Comparison of ENCODE assay signal across 19 cellular contexts in the genomic region with DNA sequence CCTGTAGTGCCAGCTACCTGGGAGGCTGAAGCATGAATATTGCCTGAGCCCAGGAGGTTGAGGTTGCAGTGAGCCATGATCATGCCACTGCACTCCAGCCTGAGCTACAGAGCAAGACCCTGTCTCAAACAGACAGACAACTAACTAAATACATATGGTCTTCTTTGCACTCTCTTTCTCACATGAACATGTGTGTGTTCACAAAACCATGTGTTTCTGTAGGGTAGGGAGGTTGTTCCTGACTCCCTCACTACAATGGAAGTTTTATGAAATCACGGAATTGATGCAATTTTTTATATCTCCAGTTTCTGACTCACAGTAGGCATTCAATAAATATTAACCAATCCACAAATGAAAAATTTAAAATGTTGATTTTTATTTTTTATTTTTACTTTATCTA. TPM values are rescaled to one million over a fixed set of nuclear protein-coding genes. Genes with fewer than 3 reads are reported as not detected.
DNase-seq lines count a peak whose midpoint lies in the region; ATAC-seq and FAIRE-seq lines count a peak whose summit lies in the region.
"Had no signal": no experiment of that assay in that cellular context is flagged by ENCODE, and none has a peak within 500 bp of the region (broad histone marks: within the 10 kb centered on the region; RNA-seq: fewer than 3 reads in every experiment).

No MANE protein-coding gene starts in this region.

- H3K27ac Mint-ChIP-seq in activated T-cell treated with anti-CD3 and anti-CD28 coated beads, Interleukin-2, amount 50 U/mL, for 24 hours: peak overlapping the region; percentile 22
- H3K27ac Mint-ChIP-seq: B cell; CD4-positive, alpha-beta T cell; CD8-positive, alpha-beta T cell had no signal

- no peaks in the 10 kb centered on the region for H3K27me3 Mint-ChIP-seq in activated T-cell treated with anti-CD3 and anti-CD28 coated beads, Interleukin-2, amount 50 U/mL, for 24 hours
- H3K27me3 Mint-ChIP-seq: B cell; CD4-positive, alpha-beta T cell had no signal

- H3K36me3 Mint-ChIP-seq in activated T-cell treated with anti-CD3 and anti-CD28 coated beads, Interleukin-2, amount 50 U/mL, for 24 hours (ENCODE audit: low read depth): peaks cover 71% of the 10 kb centered on the region

- H3K4me1 Mint-ChIP-seq in activated T-cell treated with anti-CD3 and anti-CD28 coated beads, Interleukin-2, amount 50 U/mL, for 24 hours (ENCODE audit: low read depth): no peaks in the 10 kb centered on the region
- H3K4me1 Mint-ChIP-seq: B cell had no signal

- H3K9me3 Mint-ChIP-seq in activated T-cell treated with anti-CD3 and anti-CD28 coated beads, Interleukin-2, amount 50 U/mL, for 24 hours: no peaks in the 10 kb centered on the region
- H3K9me3 Mint-ChIP-seq: CD4-positive, alpha-beta T cell; CD8-positive, alpha-beta T cell had no signal

- no peak for DNase-seq in activated T-cell treated with anti-CD3 and anti-CD28 coated beads, Interleukin-2, amount 50 U/mL, for 24 hours
- DNase-seq in activated T-cell treated with anti-CD3 and anti-CD28 coated beads for 4 hours (no peak), frontal cortex (ENCODE audit: low spot score in 2 of 2) (no peak), NCI-H2107 (lab: John Stamatoyannopoulos, UW) (no peak)
- DNase-seq: AML-193; Caco-2; Calu3; CD4-positive, alpha-beta T cell; CD8-positive, alpha-beta T cell; DMS79 treated with DMSO at 0.1 percent for 48 hours; GDM1 had no signal

- no peak for ATAC-seq in HG03039 (IDR thresholded peaks at IDR 0.05; ENCODE audit: unreplicated experiment)
- ATAC-seq: A549; CD8-positive, alpha-beta T cell; GM12878 had no signal

- peak; percentile 15 for FAIRE-seq in G401.6 (lab: Jason Lieb, UNC)
- peak; percentile 48 for FAIRE-seq in frontal cortex (lab: Jason Lieb, UNC)
- FAIRE-seq: A549, D721Med, GM12892, GM18507 had no signal

- no peak overlapping the region for H3K4me3 Mint-ChIP-seq in activated T-cell treated with anti-CD3 and anti-CD28 coated beads, Interleukin-2, amount 50 U/mL, for 24 hours
- H3K4me3 Mint-ChIP-seq: B cell; CD4-positive, alpha-beta T cell; CD8-positive, alpha-beta T cell had no signal

RNA-seq across cellular contexts. Expression of a gene that starts 48.5 kb away (rescaled TPM):
- 0.41 TPM for total RNA-seq in frontal cortex

RNA-seq across cellular contexts. Expression of a gene that starts 50.1 kb away (rescaled TPM):
- 4.9 TPM for total RNA-seq in frontal cortex
